20 cellular contexts compared by ENCODE assay signal in the genomic region with DNA sequence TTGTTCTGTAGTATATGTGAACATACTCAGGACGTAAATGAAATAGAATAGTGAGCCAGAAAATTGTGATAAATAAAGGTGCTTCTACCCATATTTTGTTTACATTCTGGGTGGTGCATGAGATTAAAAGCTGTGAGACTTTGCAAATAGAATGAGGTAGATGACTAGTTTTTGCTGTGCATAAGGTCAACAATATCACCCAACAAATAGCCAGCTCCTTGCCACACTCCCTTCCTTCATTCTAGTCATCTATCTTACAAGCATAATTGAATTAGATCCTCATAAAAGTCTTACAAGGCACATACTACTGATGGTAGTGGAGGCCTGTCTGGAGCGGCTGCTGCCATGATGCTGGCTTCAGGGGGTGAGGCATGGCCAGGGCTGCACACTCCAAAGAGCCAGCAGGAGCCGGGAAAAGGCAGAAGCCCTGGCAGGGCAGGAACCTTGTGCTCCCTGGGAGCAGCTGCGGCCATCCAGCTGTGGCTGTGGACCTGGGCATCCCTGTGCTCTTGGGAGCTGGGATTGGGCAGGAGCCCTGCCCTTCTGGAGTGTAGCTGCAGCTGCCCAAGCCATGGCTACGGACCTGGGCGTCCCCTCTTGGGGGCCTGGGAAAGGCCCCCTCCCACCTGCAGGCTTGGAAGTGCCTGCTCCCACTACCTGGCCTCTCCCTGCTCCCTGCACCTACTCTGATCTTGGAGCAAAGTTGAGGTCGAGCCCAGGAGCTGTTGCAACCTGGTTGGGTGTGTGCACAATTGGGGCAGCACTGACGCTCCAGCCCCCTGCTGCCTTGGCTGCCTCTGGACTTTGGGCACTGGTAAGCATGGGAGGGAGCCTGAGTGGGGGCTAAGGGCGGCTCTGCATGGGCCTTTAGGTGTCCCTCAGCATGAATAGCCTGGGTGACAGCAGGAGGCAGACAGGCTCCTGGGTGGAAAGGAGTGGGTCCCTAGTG.
"Had no signal": no experiment of that assay in that cellular context is flagged by ENCODE, and none has a peak within 500 bp of the region (broad histone marks: within the 10 kb centered on the region; RNA-seq: fewer than 3 reads in every experiment).

No MANE protein-coding gene starts in this region.

- H3K9ac ChIP-seq: parathyroid adenoma had no signal

- H3K4me3 Mint-ChIP-seq: activated CD8-positive, alpha-beta T cell treated with anti-CD3 and anti-CD28 coated beads for 36 hours; effector memory CD8-positive, alpha-beta T cell; stimulated activated naive B cell treated with anti-CD40 and anti-IgM and Interleukin-4, amounts not matched to agents 10 μg/mL and 1 μg/mL and 100 μg/mL, for 72 hours; T-helper 17 cell; WTC11 had no signal

- H3K27me3 ChIP-seq: neutrophil had no signal

- DNase-seq: activated CD4-positive, alpha-beta T cell treated with anti-CD3 and anti-CD28 coated beads for 4 hours; activated CD8-positive, alpha-beta T cell treated with anti-CD3 and anti-CD28 coated beads for 36 hours; activated gamma-delta T cell treated with Interleukin-2 at 50 U/mL for 16 hours; activated T-cell treated with anti-CD3 and anti-CD28 coated beads, Interleukin-2, amount 50 U/mL, for 48 hours; anterior cingulate cortex; cerebellar nuclear complex; dermis blood vessel endothelial cell; effector memory CD8-positive, alpha-beta T cell; foreskin melanocyte; kidney glomerular epithelial cell; mesendoderm; stimulated activated CD4-positive, alpha-beta T cell treated with anti-CD3 and anti-CD28 coated beads, Interleukin-15, amount 100 ng/mL, for 24 hours; stimulated activated CD4-positive, alpha-beta T cell treated with anti-CD3 and anti-CD28 coated beads, Interleukin-4, amount 100 ng/mL, for 1 hour; stimulated activated naive B cell treated with anti-CD40 and anti-IgM and Interleukin-4, amounts not matched to agents 10 μg/mL and 1 μg/mL and 100 μg/mL, for 72 hours; T-helper 17 cell; trophoblast cell had no signal

- H3K27me3 Mint-ChIP-seq: activated CD8-positive, alpha-beta T cell treated with anti-CD3 and anti-CD28 coated beads for 36 hours; effector memory CD8-positive, alpha-beta T cell; stimulated activated naive B cell treated with anti-CD40 and anti-IgM and Interleukin-4, amounts not matched to agents 10 μg/mL and 1 μg/mL and 100 μg/mL, for 72 hours had no signal

- H3K36me3 ChIP-seq: neutrophil had no signal

- H3K27ac ChIP-seq: epithelial cell of prostate, neutrophil had no signal

- H3K9me3 ChIP-seq: neutrophil had no signal

- H3K79me2 ChIP-seq: parathyroid adenoma had no signal

- H3K9me3 Mint-ChIP-seq: activated CD8-positive, alpha-beta T cell treated with anti-CD3 and anti-CD28 coated beads for 36 hours; effector memory CD8-positive, alpha-beta T cell; stimulated activated naive B cell treated with anti-CD40 and anti-IgM and Interleukin-4, amounts not matched to agents 10 μg/mL and 1 μg/mL and 100 μg/mL, for 72 hours; WTC11 had no signal

- H3K36me3 Mint-ChIP-seq: stimulated activated naive B cell treated with anti-CD40 and anti-IgM and Interleukin-4, amounts not matched to agents 10 μg/mL and 1 μg/mL and 100 μg/mL, for 72 hours; WTC11 had no signal

- H3K27ac Mint-ChIP-seq: activated CD8-positive, alpha-beta T cell treated with anti-CD3 and anti-CD28 coated beads for 36 hours; effector memory CD8-positive, alpha-beta T cell; stimulated activated naive B cell treated with anti-CD40 and anti-IgM and Interleukin-4, amounts not matched to agents 10 μg/mL and 1 μg/mL and 100 μg/mL, for 72 hours; T-helper 17 cell; WTC11 had no signal

- ATAC-seq: activated CD8-positive, alpha-beta T cell treated with anti-CD3 and anti-CD28 coated beads for 36 hours; effector memory CD8-positive, alpha-beta T cell; stimulated activated naive B cell treated with anti-CD40 and anti-IgM and Interleukin-4, amounts not matched to agents 10 μg/mL and 1 μg/mL and 100 μg/mL, for 72 hours; T-helper 17 cell; WTC11 had no signal
